8 cellular contexts compared by ENCODE assay signal in genomic region chr17:77959216-77959925, GRCh38. TPM values are rescaled to one million over a fixed set of nuclear protein-coding genes. Genes with fewer than 3 reads are reported as not detected.
A peak's percentile ranks its signal among the peaks of the same experiment; 100 is the strongest.
DNase-seq lines count a peak whose midpoint lies in the region; ATAC-seq lines count a peak whose summit lies in the region.

No MANE protein-coding gene starts in this region.

- ATAC-seq in left cardiac atrium (no peak), GM19463 (IDR thresholded peaks at IDR 0.05; ENCODE audit: unreplicated experiment) (no peak)

- DNase-seq in NCI-H748 (lab: John Stamatoyannopoulos, UW; ENCODE audit: unreplicated experiment) = peak; percentile 36
- DNase-seq in NCI-H748 treated with DMSO at 0.1 percent for 48 hours (lab: John Stamatoyannopoulos, UW) = no peak
- peak; percentile 34 for DNase-seq in NCI-H345 treated with DMSO at 0.1 percent for 48 hours (lab: John Stamatoyannopoulos, UW; ENCODE audit: unreplicated experiment)
- peak; percentile 41 for DNase-seq in activated naive CD4-positive, alpha-beta T cell treated with Interleukin-2 at 50 U/mL for 16 hours
- DNase-seq in left cardiac atrium = peak; percentile 28
- peak; percentile 72 for DNase-seq in retina
- DNase-seq in cortex of kidney (lab: John Stamatoyannopoulos, UW) = no peak

- intact Hi-C loops in left cardiac atrium (cut with DNase I) = loop anchor here in 1 of 2 donors (2.0 to 10.0 kb wide), 2 partner anchors 73 to 135 kb away; no protein-coding TSS in a partner anchor

RNA-seq across cellular contexts. Expression of gene TNRC6C, which starts 0.9 kb away (rescaled TPM):
- 10 to 100 TPM; 21.1 to 24.5 TPM for total RNA-seq in left cardiac atrium

Comparison
In these comparisons a context has a peak if more than half of its experiments do, and no peak if none do; other contexts are left out.
1. DNase-seq: peak in NCI-H748 (single experiment), NCI-H345 treated with DMSO at 0.1 percent for 48 hours (single experiment), activated naive CD4-positive, alpha-beta T cell treated with Interleukin-2 at 50 U/mL for 16 hours (single experiment), left cardiac atrium (single experiment) and retina (single experiment); none in NCI-H748 treated with DMSO at 0.1 percent for 48 hours (single experiment) and cortex of kidney (single experiment).